1 cellular context compared by ENCODE assay signal in the genomic region with DNA sequence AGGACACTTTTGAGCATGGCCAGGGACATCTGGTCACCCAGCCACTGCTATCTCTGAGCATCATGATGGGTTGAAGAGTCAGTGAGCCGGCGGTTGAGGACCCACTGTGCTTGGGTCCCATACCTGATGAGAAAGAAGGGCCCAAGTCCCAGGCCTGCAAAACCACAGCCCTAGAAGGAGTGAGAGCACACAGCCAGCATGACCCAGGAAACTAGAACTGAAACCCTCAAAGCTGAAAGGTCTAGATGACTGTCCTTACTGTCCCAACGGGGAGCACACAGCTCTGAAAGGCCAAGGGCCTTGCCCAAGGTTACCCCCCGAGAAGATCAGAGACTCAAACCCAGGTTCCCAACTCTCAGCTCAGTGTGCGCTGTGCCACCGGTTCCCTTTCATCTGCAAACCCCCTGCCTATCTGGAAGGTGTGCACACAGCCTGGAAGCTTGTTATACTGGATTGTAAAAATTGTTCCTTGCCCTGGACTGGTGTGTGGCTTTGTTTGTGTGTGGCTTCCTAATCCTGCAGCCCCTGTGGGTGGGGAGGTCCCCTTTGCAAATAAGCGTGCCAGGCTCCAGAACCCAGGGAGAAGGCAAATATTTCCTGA.
TF ChIP-seq lines count a peak whose summit lies in the region.

No MANE protein-coding gene starts in this region.

TF ChIP-seq in GM12878, 131 proteins besides CTCF, POLR2A, EP300 and RAD21:
- TF ChIP-seq, protein P1, sequence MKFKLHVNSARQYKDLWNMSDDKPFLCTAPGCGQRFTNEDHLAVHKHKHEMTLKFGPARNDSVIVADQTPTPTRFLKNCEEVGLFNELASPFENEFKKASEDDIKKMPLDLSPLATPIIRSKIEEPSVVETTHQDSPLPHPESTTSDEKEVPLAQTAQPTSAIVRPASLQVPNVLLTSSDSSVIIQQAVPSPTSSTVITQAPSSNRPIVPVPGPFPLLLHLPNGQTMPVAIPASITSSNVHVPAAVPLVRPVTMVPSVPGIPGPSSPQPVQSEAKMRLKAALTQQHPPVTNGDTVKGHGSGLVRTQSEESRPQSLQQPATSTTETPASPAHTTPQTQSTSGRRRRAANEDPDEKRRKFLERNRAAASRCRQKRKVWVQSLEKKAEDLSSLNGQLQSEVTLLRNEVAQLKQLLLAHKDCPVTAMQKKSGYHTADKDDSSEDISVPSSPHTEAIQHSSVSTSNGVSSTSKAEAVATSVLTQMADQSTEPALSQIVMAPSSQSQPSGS (IDR thresholded peaks at IDR 0.05; ENCODE audit: low read length), result peak; percentile 86
- TF ChIP-seq BCL3 (IDR thresholded peaks at IDR 0.05; ENCODE audit: borderline replicate concordance, insufficient read depth, low read depth, low read length, poor library complexity, severe bottlenecking) (peak; percentile 50), SPI1 (IDR thresholded peaks at IDR 0.05; ENCODE audit: borderline replicate concordance, insufficient read depth, low read depth, low read length) (peak; percentile 84), TCF3 (IDR thresholded peaks at IDR 0.05; ENCODE audit: borderline replicate concordance, insufficient read depth, low read depth, low read length) (0 out of 2 replicates have a peak, but pooled peaks have one; percentile 36), GATAD2B (conservative IDR thresholded peaks at IDR 0.05; ENCODE audit: low read depth) (peak; percentile 54; the same call in 1 of the 2 replicates), BCL11A (IDR thresholded peaks at IDR 0.05; ENCODE audit: low read depth, low read length) (peak; percentile 75), RCOR1 (conservative IDR thresholded peaks at IDR 0.05; ENCODE audit: low read depth, low read length) (no peak), NBN (IDR thresholded peaks at IDR 0.05) (no peak), BACH1 (IDR thresholded peaks at IDR 0.05; ENCODE audit: borderline replicate concordance) (peak; percentile 43; the same call in 1 of the 2 replicates), FOS (IDR thresholded peaks at IDR 0.05; ENCODE audit: borderline replicate concordance, extremely low read depth, insufficient read length) (no peak), CBFB (IDR thresholded peaks at IDR 0.05; ENCODE audit: low read depth) (peak; percentile 93), KAT2A (conservative IDR thresholded peaks at IDR 0.05; ENCODE audit: control insufficient read depth, low read depth, low read length) (no peak), FOXM1 (IDR thresholded peaks at IDR 0.05; ENCODE audit: low read depth, low read length) (peak; percentile 79), ZNF687 (IDR thresholded peaks at IDR 0.05) (peak; percentile 58), TAF1 (IDR thresholded peaks at IDR 0.05; ENCODE audit: borderline replicate concordance, low read depth, low read length) (0 out of 2 replicates have a peak, but pooled peaks have one; percentile 10), YY1 (IDR thresholded peaks at IDR 0.05; ENCODE audit: low read depth, low read length) (no peak), TCF12 (IDR thresholded peaks at IDR 0.05; ENCODE audit: low read depth, low read length) (no peak), ZBED1 (IDR thresholded peaks at IDR 0.05; ENCODE audit: borderline replicate concordance) (peak; percentile 78; the same call in 1 of the 2 replicates), ETV6 (conservative IDR thresholded peaks at IDR 0.05 in 1 of 2, IDR thresholded peaks at IDR 0.05 in 1 of 2; ENCODE audit: borderline replicate concordance in 1 of 2, low read depth in 1 of 2) (peak in 1 of 2 experiments; percentile 78; a peak in 1 of 4 replicates), PAX5 (IDR thresholded peaks at IDR 0.05; ENCODE audit: borderline replicate concordance, low read depth, low read length) (peak; percentile 88), CREM (IDR thresholded peaks at IDR 0.05; ENCODE audit: low read depth) (peak; percentile 65; the same call in 1 of the 2 replicates), JUNB (IDR thresholded peaks at IDR 0.05) (peak; percentile 62), IRF4 (IDR thresholded peaks at IDR 0.05; ENCODE audit: low read depth, low read length) (peak; percentile 94), NR2F1 (conservative IDR thresholded peaks at IDR 0.05) (peak; percentile 94), NFIC (IDR thresholded peaks at IDR 0.05; ENCODE audit: low read depth, low read length) (peak; percentile 79), MEF2A (IDR thresholded peaks at IDR 0.05; ENCODE audit: insufficient read depth, low read depth, low read length) (peak; percentile 62; the same call in 1 of the 2 replicates), MTA2 (IDR thresholded peaks at IDR 0.05; ENCODE audit: low read depth) (peak; percentile 58), SP1 (IDR thresholded peaks at IDR 0.05; ENCODE audit: low read depth, low read length) (peak; percentile 15), MEF2B (IDR thresholded peaks at IDR 0.05; ENCODE audit: partially characterized antibody, poor library complexity, severe bottlenecking) (peak; percentile 78), EED (IDR thresholded peaks at IDR 0.05; ENCODE audit: low read depth) (peak; percentile 95), NFYA (IDR thresholded peaks at IDR 0.05; ENCODE audit: borderline replicate concordance, low read depth, low read length) (no peak), RUNX3 (IDR thresholded peaks at IDR 0.05; ENCODE audit: low read length) (peak; percentile 95), SRF (IDR thresholded peaks at IDR 0.05; ENCODE audit: low read depth in 2 of 2, low read length in 2 of 2) (peak in 1 of 2 experiments; percentile 65; a peak in 1 of 4 replicates), MTA3 (IDR thresholded peaks at IDR 0.05; ENCODE audit: borderline replicate concordance, low read length) (peak; percentile 76; the same call in 1 of the 2 replicates), KDM1A (IDR thresholded peaks at IDR 0.05; ENCODE audit: borderline replicate concordance) (no peak), IKZF1 (conservative IDR thresholded peaks at IDR 0.05) (peak; percentile 74), MXI1 (IDR thresholded peaks at IDR 0.05; ENCODE audit: low read depth, low read length) (no peak), PML (IDR thresholded peaks at IDR 0.05; ENCODE audit: low read length) (no peak), IKZF2 (IDR thresholded peaks at IDR 0.05) (peak; percentile 78 to 86), HDAC2 (IDR thresholded peaks at IDR 0.05) (no peak), CBX5 (IDR thresholded peaks at IDR 0.05; ENCODE audit: low read depth) (peak; percentile 69; the same call in 1 of the 2 replicates), CHD2 (IDR thresholded peaks at IDR 0.05; ENCODE audit: borderline replicate concordance, low read depth, low read length) (no peak), BHLHE40 (IDR thresholded peaks at IDR 0.05; ENCODE audit: borderline replicate concordance in 1 of 2, low read depth in 2 of 2, low read length in 1 of 2) (peak; percentile 29 to 33; a peak in 2 of 4 replicates), SKIL (IDR thresholded peaks at IDR 0.05; ENCODE audit: low read depth, poor library complexity, severe bottlenecking) (peak; percentile 61)
- TF ChIP-seq, protein P2, sequence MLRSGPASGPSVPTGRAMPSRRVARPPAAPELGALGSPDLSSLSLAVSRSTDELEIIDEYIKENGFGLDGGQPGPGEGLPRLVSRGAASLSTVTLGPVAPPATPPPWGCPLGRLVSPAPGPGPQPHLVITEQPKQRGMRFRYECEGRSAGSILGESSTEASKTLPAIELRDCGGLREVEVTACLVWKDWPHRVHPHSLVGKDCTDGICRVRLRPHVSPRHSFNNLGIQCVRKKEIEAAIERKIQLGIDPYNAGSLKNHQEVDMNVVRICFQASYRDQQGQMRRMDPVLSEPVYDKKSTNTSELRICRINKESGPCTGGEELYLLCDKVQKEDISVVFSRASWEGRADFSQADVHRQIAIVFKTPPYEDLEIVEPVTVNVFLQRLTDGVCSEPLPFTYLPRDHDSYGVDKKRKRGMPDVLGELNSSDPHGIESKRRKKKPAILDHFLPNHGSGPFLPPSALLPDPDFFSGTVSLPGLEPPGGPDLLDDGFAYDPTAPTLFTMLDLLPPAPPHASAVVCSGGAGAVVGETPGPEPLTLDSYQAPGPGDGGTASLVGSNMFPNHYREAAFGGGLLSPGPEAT (IDR thresholded peaks at IDR 0.05; ENCODE audit: low read depth), result peak; percentile 56; the same call in 1 of the 2 replicates
- TF ChIP-seq, protein P3, sequence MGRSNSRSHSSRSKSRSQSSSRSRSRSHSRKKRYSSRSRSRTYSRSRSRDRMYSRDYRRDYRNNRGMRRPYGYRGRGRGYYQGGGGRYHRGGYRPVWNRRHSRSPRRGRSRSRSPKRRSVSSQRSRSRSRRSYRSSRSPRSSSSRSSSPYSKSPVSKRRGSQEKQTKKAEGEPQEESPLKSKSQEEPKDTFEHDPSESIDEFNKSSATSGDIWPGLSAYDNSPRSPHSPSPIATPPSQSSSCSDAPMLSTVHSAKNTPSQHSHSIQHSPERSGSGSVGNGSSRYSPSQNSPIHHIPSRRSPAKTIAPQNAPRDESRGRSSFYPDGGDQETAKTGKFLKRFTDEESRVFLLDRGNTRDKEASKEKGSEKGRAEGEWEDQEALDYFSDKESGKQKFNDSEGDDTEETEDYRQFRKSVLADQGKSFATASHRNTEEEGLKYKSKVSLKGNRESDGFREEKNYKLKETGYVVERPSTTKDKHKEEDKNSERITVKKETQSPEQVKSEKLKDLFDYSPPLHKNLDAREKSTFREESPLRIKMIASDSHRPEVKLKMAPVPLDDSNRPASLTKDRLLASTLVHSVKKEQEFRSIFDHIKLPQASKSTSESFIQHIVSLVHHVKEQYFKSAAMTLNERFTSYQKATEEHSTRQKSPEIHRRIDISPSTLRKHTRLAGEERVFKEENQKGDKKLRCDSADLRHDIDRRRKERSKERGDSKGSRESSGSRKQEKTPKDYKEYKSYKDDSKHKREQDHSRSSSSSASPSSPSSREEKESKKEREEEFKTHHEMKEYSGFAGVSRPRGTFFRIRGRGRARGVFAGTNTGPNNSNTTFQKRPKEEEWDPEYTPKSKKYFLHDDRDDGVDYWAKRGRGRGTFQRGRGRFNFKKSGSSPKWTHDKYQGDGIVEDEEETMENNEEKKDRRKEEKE (IDR thresholded peaks at IDR 0.05), result no peak
TF ChIP-seq in GM12878: peak in this region for 33.
